Comparison of ENCODE assay signal across 8 cellular contexts in genomic region chr3:107271787-107272387, GRCh38.
A peak's percentile ranks its signal among the peaks of the same experiment; 100 is the strongest.
DNase-seq lines count a peak whose midpoint lies in the region; ATAC-seq and TF ChIP-seq lines count a peak whose summit lies in the region.

No MANE protein-coding gene starts in this region.

- H4K20me1 ChIP-seq in DND-41 (ENCODE audit: insufficient read depth, low read length) = no peaks in the 10 kb centered on the region

- H3K27me3 ChIP-seq in DND-41 (ENCODE audit: insufficient read depth, low read length, poor library complexity) (no peaks in the 10 kb centered on the region), ovary (no peaks in the 10 kb centered on the region)

- H3K27me3 Mint-ChIP-seq in activated naive CD8-positive, alpha-beta T cell treated with anti-CD3 and anti-CD28 coated beads for 36 hours = peaks cover 26% of the 10 kb centered on the region

- no peak overlapping the region for H3K9ac ChIP-seq in DND-41 (ENCODE audit: low read depth, low read length)

- H3K9me3 ChIP-seq in DND-41 (ENCODE audit: insufficient read depth, low read length, severe bottlenecking) = no peaks in the 10 kb centered on the region
- H3K9me3 ChIP-seq in ovary = no peaks in the 10 kb centered on the region

- intact Hi-C loops in ovary (cut with DNase I) = loop anchor here in 1 of 4 donors (10.0 kb wide), 1 partner anchor 253 kb away; the partner anchor contains the start of gene BBX

- H3K27ac Mint-ChIP-seq in activated naive CD8-positive, alpha-beta T cell treated with anti-CD3 and anti-CD28 coated beads for 36 hours = no peak overlapping the region

- no peaks in the 10 kb centered on the region for H3K9me3 Mint-ChIP-seq in activated naive CD8-positive, alpha-beta T cell treated with anti-CD3 and anti-CD28 coated beads for 36 hours

- peaks cover 2% of the 10 kb centered on the region for H3K4me1 Mint-ChIP-seq in activated naive CD8-positive, alpha-beta T cell treated with anti-CD3 and anti-CD28 coated beads for 36 hours

- no peak for DNase-seq in DND-41
- DNase-seq in M059J (ENCODE audit: low read depth) = peak; percentile 65
- DNase-seq in fibroblast of peridontal ligament (ENCODE audit: extremely low read depth) = peak; percentile 68
- no peak for DNase-seq in ovary
- no peak for DNase-seq in ureter (ENCODE audit: low spot score)
- DNase-seq in activated naive CD8-positive, alpha-beta T cell treated with anti-CD3 and anti-CD28 coated beads for 36 hours = no peak

- no peaks in the 10 kb centered on the region for H3K4me1 ChIP-seq in DND-41 (ENCODE audit: insufficient read depth, low read length)
- H3K4me1 ChIP-seq in ovary (ENCODE audit: insufficient read depth) = no peaks in the 10 kb centered on the region

- no peak for TF ChIP-seq POLR2A in ovary (IDR thresholded peaks at IDR 0.05)

- no peak for TF ChIP-seq EP300 in ovary (IDR thresholded peaks at IDR 0.05)

- no peaks in the 10 kb centered on the region for H3K36me3 ChIP-seq in DND-41 (ENCODE audit: insufficient read depth, low read length)
- no peaks in the 10 kb centered on the region for H3K36me3 ChIP-seq in ovary

- 10 to 13% (median 12%) methylated on average over 3 of the region's 3 CpGs for WGBS in ovary, 3 donors

- no peak overlapping the region for H3K4me3 Mint-ChIP-seq in activated naive CD8-positive, alpha-beta T cell treated with anti-CD3 and anti-CD28 coated beads for 36 hours

- no peaks in the 10 kb centered on the region for H3K36me3 Mint-ChIP-seq in activated naive CD8-positive, alpha-beta T cell treated with anti-CD3 and anti-CD28 coated beads for 36 hours

- no peak overlapping the region for H3K27ac ChIP-seq in DND-41 (ENCODE audit: low read length)
- no peak overlapping the region for H3K27ac ChIP-seq in ovary

- no peak overlapping the region for H2AFZ ChIP-seq in DND-41 (ENCODE audit: low read depth, low read length)

- H3K4me2 ChIP-seq in DND-41 (ENCODE audit: insufficient read depth, low read length) = no peak overlapping the region

- ATAC-seq in DND-41 (ENCODE audit: insufficient read depth, low read depth) = peak; percentile 85
- peak; percentile 85 for ATAC-seq in GM21723 (IDR thresholded peaks at IDR 0.05; ENCODE audit: unreplicated experiment)
- peak; percentile 92 for ATAC-seq in SK-N-SH treated with all-trans-retinoic acid at 6 μM for 48 hours

- no peak overlapping the region for H3K4me3 ChIP-seq in DND-41 (ENCODE audit: low read depth in 1 of 2, low read length in 2 of 2)
- no peak overlapping the region for H3K4me3 ChIP-seq in ovary

- no peaks in the 10 kb centered on the region for H3K79me2 ChIP-seq in DND-41 (ENCODE audit: insufficient read depth, low read length)

- TF ChIP-seq CTCF in DND-41 (IDR thresholded peaks at IDR 0.05; ENCODE audit: borderline replicate concordance, extremely low read depth, low read length, poor library complexity, severe bottlenecking) (peak; percentile 78), ovary (IDR thresholded peaks at IDR 0.05) (peak; percentile 46 to 68 (median 63))

TF ChIP-seq in SK-N-SH treated with all-trans-retinoic acid at 6 μM for 48 hours, 23 proteins besides CTCF, POLR2A, EP300 and RAD21:
- TF ChIP-seq PPARA (CRISPR knock-in tag; IDR thresholded peaks at IDR 0.05; ENCODE audit: borderline replicate concordance) = no peak
- no peak for TF ChIP-seq OSR1 (CRISPR knock-in tag; IDR thresholded peaks at IDR 0.05)
- TF ChIP-seq SNAI2 (CRISPR knock-in tag; IDR thresholded peaks at IDR 0.05) = no peak
- TF ChIP-seq, protein P1, sequence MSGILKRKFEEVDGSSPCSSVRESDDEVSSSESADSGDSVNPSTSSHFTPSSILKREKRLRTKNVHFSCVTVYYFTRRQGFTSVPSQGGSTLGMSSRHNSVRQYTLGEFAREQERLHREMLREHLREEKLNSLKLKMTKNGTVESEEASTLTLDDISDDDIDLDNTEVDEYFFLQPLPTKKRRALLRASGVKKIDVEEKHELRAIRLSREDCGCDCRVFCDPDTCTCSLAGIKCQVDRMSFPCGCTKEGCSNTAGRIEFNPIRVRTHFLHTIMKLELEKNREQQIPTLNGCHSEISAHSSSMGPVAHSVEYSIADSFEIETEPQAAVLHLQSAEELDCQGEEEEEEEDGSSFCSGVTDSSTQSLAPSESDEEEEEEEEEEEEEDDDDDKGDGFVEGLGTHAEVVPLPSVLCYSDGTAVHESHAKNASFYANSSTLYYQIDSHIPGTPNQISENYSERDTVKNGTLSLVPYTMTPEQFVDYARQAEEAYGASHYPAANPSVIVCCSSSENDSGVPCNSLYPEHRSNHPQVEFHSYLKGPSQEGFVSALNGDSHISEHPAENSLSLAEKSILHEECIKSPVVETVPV (CRISPR knock-in tag; IDR thresholded peaks at IDR 0.05) = no peak
- TF ChIP-seq ZFP3 (CRISPR knock-in tag; IDR thresholded peaks at IDR 0.05) = no peak
- TF ChIP-seq POU6F1 (CRISPR knock-in tag; IDR thresholded peaks at IDR 0.05; ENCODE audit: borderline replicate concordance, low read depth) = no peak
- TF ChIP-seq ZC3H10 (CRISPR knock-in tag; IDR thresholded peaks at IDR 0.05) = no peak
- no peak for TF ChIP-seq CSDC2 (CRISPR knock-in tag; IDR thresholded peaks at IDR 0.05)
- TF ChIP-seq, protein P2, sequence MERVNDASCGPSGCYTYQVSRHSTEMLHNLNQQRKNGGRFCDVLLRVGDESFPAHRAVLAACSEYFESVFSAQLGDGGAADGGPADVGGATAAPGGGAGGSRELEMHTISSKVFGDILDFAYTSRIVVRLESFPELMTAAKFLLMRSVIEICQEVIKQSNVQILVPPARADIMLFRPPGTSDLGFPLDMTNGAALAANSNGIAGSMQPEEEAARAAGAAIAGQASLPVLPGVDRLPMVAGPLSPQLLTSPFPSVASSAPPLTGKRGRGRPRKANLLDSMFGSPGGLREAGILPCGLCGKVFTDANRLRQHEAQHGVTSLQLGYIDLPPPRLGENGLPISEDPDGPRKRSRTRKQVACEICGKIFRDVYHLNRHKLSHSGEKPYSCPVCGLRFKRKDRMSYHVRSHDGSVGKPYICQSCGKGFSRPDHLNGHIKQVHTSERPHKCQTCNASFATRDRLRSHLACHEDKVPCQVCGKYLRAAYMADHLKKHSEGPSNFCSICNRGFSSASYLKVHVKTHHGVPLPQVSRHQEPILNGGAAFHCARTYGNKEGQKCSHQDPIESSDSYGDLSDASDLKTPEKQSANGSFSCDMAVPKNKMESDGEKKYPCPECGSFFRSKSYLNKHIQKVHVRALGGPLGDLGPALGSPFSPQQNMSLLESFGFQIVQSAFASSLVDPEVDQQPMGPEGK (CRISPR knock-in tag; IDR thresholded peaks at IDR 0.05; ENCODE audit: borderline replicate concordance) = no peak
- no peak for TF ChIP-seq ISL1 (CRISPR knock-in tag; IDR thresholded peaks at IDR 0.05)
- no peak for TF ChIP-seq TCF4 (CRISPR knock-in tag; IDR thresholded peaks at IDR 0.05; ENCODE audit: borderline replicate concordance)
- no peak for TF ChIP-seq ESRRG (CRISPR knock-in tag; IDR thresholded peaks at IDR 0.05)
- TF ChIP-seq RARB (CRISPR knock-in tag; IDR thresholded peaks at IDR 0.05) = no peak
- TF ChIP-seq TSHZ2 (CRISPR knock-in tag; IDR thresholded peaks at IDR 0.05) = no peak

Comparison
In these comparisons a context has a peak if more than half of its experiments do, and no peak if none do; other contexts are left out.
1. DNase-seq: peak in M059J (single experiment) and fibroblast of peridontal ligament (single experiment); none in DND-41 (single experiment), ovary (0 of 5), ureter (single experiment) and activated naive CD8-positive, alpha-beta T cell treated with anti-CD3 and anti-CD28 coated beads for 36 hours (single experiment).
2. Peak in every context shown above with its lines, with median percentiles within 50 percentile points of each other: ATAC-seq.